In genomic region chr3:42772670-42773408, GRCh38 we compare ENCODE assay signal across 8 cellular contexts. TPM values are rescaled to one million over a fixed set of nuclear protein-coding genes. Genes with fewer than 3 reads are reported as not detected.
DNase-seq lines count a peak whose midpoint lies in the region; ATAC-seq and TF ChIP-seq lines count a peak whose summit lies in the region.

Gene CCDC13, minus strand, starts transcription at chr3:42773253. Its CDS starts 14,908 bp downstream, at chr3:42758345.

- intact Hi-C loops in ascending aorta (cut with DNase I) (loop anchor here (2.0 kb wide), 1 partner anchor 32 kb away; the partner anchor contains the start of gene HIGD1A), aorta (cut with DNase I) (loop anchor here in 1 of 2 donors (10.0 kb wide), 1 partner anchor 332 kb away; the partner anchor contains the start of gene POMGNT2)

- H3K4me3 ChIP-seq in ascending aorta (peak within 1 kb of the TSS; percentile 53 to 64), rectal smooth muscle tissue (ENCODE audit: low read length) (peak within 1 kb of the TSS; percentile 53), aorta (ENCODE audit: low read length in 2 of 2) (peak within 1 kb of the TSS; percentile 21 to 45)

- H3K36me3 Mint-ChIP-seq in HFFc6 (ENCODE audit: low read depth) = peaks cover 10% of the 10 kb centered on the region; the same call in 1 of the 2 replicates

- H3K9me3 ChIP-seq in ascending aorta (no peaks in the 10 kb centered on the region), aorta (ENCODE audit: control insufficient read depth, low read length) (no peaks in the 10 kb centered on the region)

- H3K27ac ChIP-seq in ascending aorta (peak within 1 kb of the TSS; percentile 60 to 68), rectal smooth muscle tissue (ENCODE audit: low read depth, low read length) (peak within 1 kb of the TSS; percentile 71), aorta (ENCODE audit: low read depth in 1 of 2, low read length in 2 of 2) (no peak within 1 kb of the TSS)

- peak within 1 kb of the TSS; percentile 93 for H3K4me3 Mint-ChIP-seq in HFFc6

- H3K27me3 ChIP-seq in ascending aorta = no peaks in the 10 kb centered on the region
- no peaks in the 10 kb centered on the region for H3K27me3 ChIP-seq in rectal smooth muscle tissue (ENCODE audit: control insufficient read depth, insufficient read depth, low read length)
- no peaks in the 10 kb centered on the region for H3K27me3 ChIP-seq in aorta (ENCODE audit: control insufficient read depth in 1 of 2, insufficient read depth in 2 of 2, low read length in 1 of 2)

- peaks cover 0 to 5% of the 10 kb centered on the region in 2 donors for H3K4me1 ChIP-seq in ascending aorta
- peaks cover 4% of the 10 kb centered on the region for H3K4me1 ChIP-seq in rectal smooth muscle tissue (ENCODE audit: control insufficient read depth, insufficient read depth, low read length)
- H3K4me1 ChIP-seq in aorta (ENCODE audit: control insufficient read depth in 1 of 2, insufficient read depth in 2 of 2, low read length in 2 of 2) = no peaks in the 10 kb centered on the region

- peak; percentile 97 for DNase-seq in GM10248 (ENCODE audit: extremely low spot score)
- DNase-seq in HFFc6 = peak; percentile 87
- peak; percentile 79 for DNase-seq in NCI-H1105 treated with DMSO at 0.1 percent for 48 hours (lab: John Stamatoyannopoulos, UW)
- DNase-seq in T-helper 2 cell = peak; percentile 46 to 91 (median 78)
- DNase-seq in ascending aorta (ENCODE audit: low spot score in 2 of 2) = peak; percentile 82 to 98
- DNase-seq in hippocampal formation (lab: John Stamatoyannopoulos, UW) = peak; percentile 86 to 89
- peak; percentile 98 to 99 for DNase-seq in aorta

- TF ChIP-seq CTCF in GM10248 (IDR thresholded peaks at IDR 0.05; ENCODE audit: control extremely low read depth, extremely low read depth, low read depth, missing control alignments) (no peak), HFFc6 (IDR thresholded peaks at IDR 0.05) (no peak), ascending aorta (IDR thresholded peaks at IDR 0.05) (no peak)

- no peak within 1 kb of the TSS for H3K9ac ChIP-seq in rectal smooth muscle tissue (ENCODE audit: low read length)

- H3K27me3 Mint-ChIP-seq in HFFc6 (ENCODE audit: insufficient read depth) = peaks cover 7% of the 10 kb centered on the region; the same call in 1 of the 2 replicates

- H3K9me3 Mint-ChIP-seq in HFFc6 = peaks cover 7% of the 10 kb centered on the region

- POLR2A ChIA-PET in GM10248 (lab: Yijun Ruan, JAX) = no interaction called here

- peaks cover 14% of the 10 kb centered on the region for H3K4me1 Mint-ChIP-seq in HFFc6 (ENCODE audit: low read depth)

- ATAC-seq in aorta (ENCODE audit: low FRiP score) = peak; percentile 96

- WGBS in aorta, 2 donors = 8 to 9% methylated on average over 50 to 63 of the region's 63 CpGs

- peak within 1 kb of the TSS; percentile 80 for H3K27ac Mint-ChIP-seq in HFFc6

- CTCF ChIA-PET in GM10248 (lab: Yijun Ruan, JAX) = no interaction called here

- H3K36me3 ChIP-seq in ascending aorta = no peaks in the 10 kb centered on the region
- H3K36me3 ChIP-seq in rectal smooth muscle tissue (ENCODE audit: control insufficient read depth, insufficient read depth, low read length) = no peaks in the 10 kb centered on the region
- no peaks in the 10 kb centered on the region for H3K36me3 ChIP-seq in aorta (ENCODE audit: control insufficient read depth in 1 of 2, insufficient read depth in 2 of 2, low read length in 1 of 2)

RNA-seq across cellular contexts. Expression of gene CCDC13, which starts in this region (rescaled TPM):
- total RNA-seq in HFFc6 (2021; fragmentation: NEBNext Ultra II Directional; extraction: Animal tissue kit (Norgen Biotek cat#: 25700)) = under 1 TPM in 4 of 6 experiments, not detected in 2; 0.17 to 0.47 (median 0.30) TPM
- total RNA-seq in ascending aorta (2.1 TPM), aorta (1 to 10 TPM; 1.3 to 2.5 TPM)
- 1 to 10 TPM; 1.2 to 3.1 TPM for polyA plus RNA-seq in aorta

Comparison
In these comparisons a context has a peak if more than half of its experiments do, and no peak if none do; other contexts are left out.
1. Peak in DNase-seq in HFFc6; RNA of the gene not detected or under 1 TPM.
2. H3K27ac ChIP-seq: peak in ascending aorta (2 of 2) and rectal smooth muscle tissue (single experiment); none in aorta (0 of 2).
3. Peak in every context shown above with its lines, with median percentiles within 50 percentile points of each other: DNase-seq and H3K4me3 ChIP-seq.